Comparison of ENCODE assay signal across 11 cellular contexts in the genomic region with DNA sequence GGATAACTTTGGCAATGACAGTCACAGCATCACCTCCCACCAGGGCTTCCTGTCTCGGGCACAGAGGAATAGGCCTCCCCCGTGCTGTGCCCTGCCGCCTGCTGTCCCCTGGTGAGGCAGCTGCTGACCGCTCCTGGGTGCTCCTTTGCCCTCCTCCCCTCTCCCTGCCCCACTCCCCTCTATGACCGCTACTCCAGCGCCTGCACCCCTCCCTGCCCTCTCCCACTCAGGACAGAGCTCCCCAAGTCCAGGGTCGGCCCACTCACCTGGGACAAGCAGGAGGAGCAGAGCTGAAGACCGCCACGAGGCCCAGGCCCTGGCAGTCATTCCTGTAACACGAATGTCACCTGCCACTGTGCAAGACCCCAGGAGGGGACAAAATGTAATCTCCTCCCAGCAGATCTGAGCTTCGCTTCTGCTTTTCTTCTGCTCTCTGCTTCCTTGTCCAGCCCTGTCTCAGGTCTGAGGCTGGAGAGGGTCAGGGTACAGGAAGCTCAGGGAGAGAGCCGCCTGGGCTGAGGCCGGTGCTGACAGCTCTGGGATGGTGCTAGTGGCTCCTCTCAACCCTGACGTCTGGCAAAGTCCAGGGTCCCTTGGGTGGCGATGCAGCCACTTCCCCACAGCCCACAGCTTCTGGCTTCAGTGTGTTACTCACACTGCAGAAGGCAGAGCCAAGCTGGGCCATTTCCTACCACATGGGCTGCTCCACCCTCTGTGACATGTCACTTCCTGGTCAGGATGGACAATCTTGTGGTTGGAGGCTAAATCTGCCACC. TPM values are rescaled to one million over a fixed set of nuclear protein-coding genes. Genes with fewer than 3 reads are reported as not detected.
DNase-seq lines count a peak whose midpoint lies in the region; ATAC-seq and TF ChIP-seq lines count a peak whose summit lies in the region.
"Had no signal": no experiment of that assay in that cellular context is flagged by ENCODE, and none has a peak within 500 bp of the region (broad histone marks: within the 10 kb centered on the region; RNA-seq: fewer than 3 reads in every experiment).

A gene (minus strand): TSS at position 660 of the 775 bp plus-strand sequence. CDS start 333 bp downstream, at position 327.

- no peaks in the 10 kb centered on the region for H3K36me3 Mint-ChIP-seq in activated naive CD4-positive, alpha-beta T cell treated with anti-CD3 and anti-CD28 coated beads, Interleukin-2, amount 10 ng/mL, durations not matched to agents 7 days and 5 days
- no peaks in the 10 kb centered on the region for H3K36me3 Mint-ChIP-seq in activated naive CD4-positive, alpha-beta T cell treated with anti-CD3 and anti-CD28 coated beads for 36 hours (ENCODE audit: low read depth)
- H3K36me3 Mint-ChIP-seq in activated B cell treated with CpG ODN at 0.5 μM for 24 hours (ENCODE audit: low read depth) = no peaks in the 10 kb centered on the region

- intact Hi-C loops in activated naive CD4-positive, alpha-beta T cell treated with anti-CD3 and anti-CD28 coated beads for 36 hours (cut with micrococcal nuclease) = no loop called here
- intact Hi-C loops in activated B cell treated with CpG ODN at 0.5 μM for 24 hours (cut with micrococcal nuclease) (no loop called here), left lung (cut with DNase I) (no loop called here), upper lobe of right lung (cut with DNase I) (no loop called here)

- TF ChIP-seq CTCF in activated B cell treated with CpG ODN at 0.5 μM for 24 hours (IDR thresholded peaks at IDR 0.05) = no peak
- no peak for TF ChIP-seq CTCF in left lung (IDR thresholded peaks at IDR 0.05)
- TF ChIP-seq CTCF in upper lobe of right lung (IDR thresholded peaks at IDR 0.05) = no peak

- H3K27me3 Mint-ChIP-seq in activated naive CD4-positive, alpha-beta T cell treated with anti-CD3 and anti-CD28 coated beads, Interleukin-2, amount 10 ng/mL, durations not matched to agents 7 days and 5 days = peaks cover 27% of the 10 kb centered on the region
- no peaks in the 10 kb centered on the region for H3K27me3 Mint-ChIP-seq in activated naive CD4-positive, alpha-beta T cell treated with anti-CD3 and anti-CD28 coated beads for 36 hours (ENCODE audit: low read depth)
- H3K27me3 Mint-ChIP-seq in activated B cell treated with CpG ODN at 0.5 μM for 24 hours = peaks cover 3% of the 10 kb centered on the region

- H3K9me3 ChIP-seq in left lung (no peaks in the 10 kb centered on the region), upper lobe of right lung (no peaks in the 10 kb centered on the region)
- H3K9me3 ChIP-seq: adrenal gland, uterus had no signal

- H3K4me1 Mint-ChIP-seq in activated naive CD4-positive, alpha-beta T cell treated with anti-CD3 and anti-CD28 coated beads, Interleukin-2, amount 10 ng/mL, durations not matched to agents 7 days and 5 days = peaks cover 29% of the 10 kb centered on the region
- peaks cover 2% of the 10 kb centered on the region for H3K4me1 Mint-ChIP-seq in activated naive CD4-positive, alpha-beta T cell treated with anti-CD3 and anti-CD28 coated beads for 36 hours (ENCODE audit: low read depth)
- H3K4me1 Mint-ChIP-seq in activated B cell treated with CpG ODN at 0.5 μM for 24 hours = peaks cover 4% of the 10 kb centered on the region

- H3K4me1 ChIP-seq in left lung (peaks cover 0 to 14% of the 10 kb centered on the region in 2 donors), upper lobe of right lung (no peaks in the 10 kb centered on the region)
- H3K4me1 ChIP-seq: adrenal gland, uterus had no signal

- POLR2A ChIA-PET in activated B cell treated with CpG ODN at 0.5 μM for 24 hours (lab: Charles Lee) = interaction anchor here (0.5 to 0.7 kb wide), 2 partner anchors 10 to 13 kb away, joined by 3 to 6 read pairs; no protein-coding TSS in a partner anchor

- peak; percentile 35 for DNase-seq in activated naive CD4-positive, alpha-beta T cell treated with anti-CD3 and anti-CD28 coated beads, Interleukin-2, amount 10 ng/mL, durations not matched to agents 7 days and 5 days
- no peak for DNase-seq in activated naive CD4-positive, alpha-beta T cell treated with anti-CD3 and anti-CD28 coated beads for 36 hours
- no peak for DNase-seq in activated B cell treated with CpG ODN at 0.5 μM for 24 hours
- peak in 1 of 2 donors; percentile 68 for DNase-seq in left lung
- DNase-seq in upper lobe of right lung = peak; percentile 71
- DNase-seq in T-helper 9 cell = no peak
- DNase-seq in ureter (ENCODE audit: low spot score) = no peak
- DNase-seq: uterus had no signal

- H3K4me3 ChIP-seq in left lung (peak within 1 kb of the TSS in 1 of 2 donors; percentile 32), upper lobe of right lung (peak within 1 kb of the TSS; percentile 33)
- H3K4me3 ChIP-seq: uterus had no signal

- H3K27me3 ChIP-seq in left lung (peaks cover 0 to 2% of the 10 kb centered on the region in 2 donors), upper lobe of right lung (no peaks in the 10 kb centered on the region)
- H3K27me3 ChIP-seq: adrenal gland, uterus had no signal

- no peaks in the 10 kb centered on the region for H3K9me3 Mint-ChIP-seq in activated naive CD4-positive, alpha-beta T cell treated with anti-CD3 and anti-CD28 coated beads, Interleukin-2, amount 10 ng/mL, durations not matched to agents 7 days and 5 days
- H3K9me3 Mint-ChIP-seq in activated naive CD4-positive, alpha-beta T cell treated with anti-CD3 and anti-CD28 coated beads for 36 hours = no peaks in the 10 kb centered on the region
- no peaks in the 10 kb centered on the region for H3K9me3 Mint-ChIP-seq in activated B cell treated with CpG ODN at 0.5 μM for 24 hours

- CTCF ChIA-PET in activated naive CD4-positive, alpha-beta T cell treated with anti-CD3 and anti-CD28 coated beads, Interleukin-2, amount 10 ng/mL, durations not matched to agents 7 days and 5 days (lab: Charles Lee) = interaction anchor here (0.6 to 1.3 kb wide), 3 partner anchors 13 to 150 kb away, joined by 3 to 5 read pairs (median 4); no protein-coding TSS in a partner anchor
- CTCF ChIA-PET in activated naive CD4-positive, alpha-beta T cell treated with anti-CD3 and anti-CD28 coated beads for 36 hours (lab: Charles Lee) = no interaction called here
- CTCF ChIA-PET in activated B cell treated with CpG ODN at 0.5 μM for 24 hours (lab: Charles Lee) = no interaction called here

- H3K36me3 ChIP-seq in left lung (no peaks in the 10 kb centered on the region), upper lobe of right lung (no peaks in the 10 kb centered on the region)
- H3K36me3 ChIP-seq: adrenal gland, uterus had no signal

- H3K27ac Mint-ChIP-seq in activated naive CD4-positive, alpha-beta T cell treated with anti-CD3 and anti-CD28 coated beads, Interleukin-2, amount 10 ng/mL, durations not matched to agents 7 days and 5 days = no peak within 1 kb of the TSS
- H3K27ac Mint-ChIP-seq in activated naive CD4-positive, alpha-beta T cell treated with anti-CD3 and anti-CD28 coated beads for 36 hours = no peak within 1 kb of the TSS
- H3K27ac Mint-ChIP-seq in activated B cell treated with CpG ODN at 0.5 μM for 24 hours = no peak within 1 kb of the TSS

- ATAC-seq in activated B cell treated with CpG ODN at 0.5 μM for 24 hours (ENCODE audit: low read depth) = peak; percentile 31
- ATAC-seq in left lung = peak; percentile 78
- peak; percentile 83 for ATAC-seq in upper lobe of right lung
- ATAC-seq in GM18868 (IDR thresholded peaks at IDR 0.05; ENCODE audit: unreplicated experiment) = no peak

- no peak within 1 kb of the TSS for H3K4me3 Mint-ChIP-seq in activated naive CD4-positive, alpha-beta T cell treated with anti-CD3 and anti-CD28 coated beads, Interleukin-2, amount 10 ng/mL, durations not matched to agents 7 days and 5 days
- H3K4me3 Mint-ChIP-seq in activated naive CD4-positive, alpha-beta T cell treated with anti-CD3 and anti-CD28 coated beads for 36 hours = no peak within 1 kb of the TSS
- no peak within 1 kb of the TSS for H3K4me3 Mint-ChIP-seq in activated B cell treated with CpG ODN at 0.5 μM for 24 hours

- peak within 1 kb of the TSS; percentile 13 to 80 for H3K27ac ChIP-seq in left lung
- H3K27ac ChIP-seq in upper lobe of right lung = peak within 1 kb of the TSS; percentile 71
- H3K27ac ChIP-seq: uterus had no signal

RNA-seq across cellular contexts. Expression of the gene that starts here (rescaled TPM):
- not detected for total RNA-seq in activated naive CD4-positive, alpha-beta T cell treated with anti-CD3 and anti-CD28 coated beads for 36 hours
- 0.16 and 0.17 TPM in 2 replicates for total RNA-seq in activated B cell treated with CpG ODN at 0.5 μM for 24 hours
- 10 to 100 TPM in 1 of 2 donors, 1 to 10 TPM in 1; 6.6 to 11.0 TPM for total RNA-seq in left lung
- 8.2 TPM for total RNA-seq in upper lobe of right lung
- 0.68 TPM for total RNA-seq in ureter
- total RNA-seq: fibroblast of lung had no signal

Comparison
In these comparisons a context has a peak if more than half of its experiments do, and no peak if none do; other contexts are left out.
1. DNase-seq: peak in activated naive CD4-positive, alpha-beta T cell treated with anti-CD3 and anti-CD28 coated beads, Interleukin-2, amount 10 ng/mL, durations not matched to agents 7 days and 5 days (single experiment) and upper lobe of right lung (single experiment); none in activated naive CD4-positive, alpha-beta T cell treated with anti-CD3 and anti-CD28 coated beads for 36 hours (single experiment), activated B cell treated with CpG ODN at 0.5 μM for 24 hours (single experiment), T-helper 9 cell (single experiment) and ureter (single experiment).
2. Peak in ATAC-seq in activated B cell treated with CpG ODN at 0.5 μM for 24 hours; RNA of the gene not detected or under 1 TPM.